15 cellular contexts compared by ENCODE assay signal in genomic region chr9:94948567-94949235, GRCh38.
A peak's percentile ranks its signal among the peaks of the same experiment; 100 is the strongest.
DNase-seq lines count a peak whose midpoint lies in the region; ATAC-seq and TF ChIP-seq lines count a peak whose summit lies in the region.
"Had no signal": no experiment of that assay in that cellular context is flagged by ENCODE, and none has a peak within 500 bp of the region (broad histone marks: within the 10 kb centered on the region; RNA-seq: fewer than 3 reads in every experiment).

No MANE protein-coding gene starts in this region.

- peaks cover 40% of the 10 kb centered on the region for H3F3A ChIP-seq in GM23248 (ENCODE audit: insufficient read depth)

- ATAC-seq in HG03108 (IDR thresholded peaks at IDR 0.05; ENCODE audit: unreplicated experiment) (no peak), body of pancreas (no peak)
- ATAC-seq: K562; left colon; naive thymus-derived CD4-positive, alpha-beta T cell; stimulated activated naive B cell treated with anti-CD40 and anti-IgM and Interleukin-4, amounts not matched to agents 10 μg/mL and 1 μg/mL and 100 μg/mL, for 72 hours had no signal

- no peak overlapping the region for H3K9ac ChIP-seq in GM23248
- H3K9ac ChIP-seq in iPS-20b (ENCODE audit: low read depth, low read length), result 0 out of 2 replicates have a peak overlapping the region, but pooled peaks have one; percentile 6

- H3K9me2 ChIP-seq in GM23248 (ENCODE audit: insufficient read depth), result no peaks in the 10 kb centered on the region

- peak; percentile 75 for DNase-seq in GM23248
- peak in 38 of 58 donors; percentile 5 to 80 (median 39) for DNase-seq in anterior cingulate cortex (lab: John Stamatoyannopoulos, UW)
- peak; percentile 69 for DNase-seq in renal cortical epithelial cell (ENCODE audit: low read depth)
- no peak for DNase-seq in vagina (ENCODE audit: extremely low spot score in 2 of 2)
- DNase-seq in HuH-7.5 (ENCODE audit: low spot score), result no peak
- DNase-seq in body of pancreas, result no peak
- DNase-seq: left colon; naive thymus-derived CD4-positive, alpha-beta T cell; NCI-H1105; sigmoid colon; stimulated activated naive B cell treated with anti-CD40 and anti-IgM and Interleukin-4, amounts not matched to agents 10 μg/mL and 1 μg/mL and 100 μg/mL, for 72 hours had no signal

- H3K36me3 ChIP-seq in GM23248 (ENCODE audit: low read depth), result no peaks in the 10 kb centered on the region
- H3K36me3 ChIP-seq in iPS-20b (ENCODE audit: insufficient read depth, low read depth, low read length), result no peaks in the 10 kb centered on the region
- H3K36me3 ChIP-seq in vagina, result no peaks in the 10 kb centered on the region
- H3K36me3 ChIP-seq in body of pancreas (replicated peaks in 1 of 2; ENCODE audit: insufficient read depth in 1 of 2, low read depth in 2 of 2), result no peaks in the 10 kb centered on the region
- H3K36me3 ChIP-seq: sigmoid colon had no signal

- TF ChIP-seq POLR2A in vagina (IDR thresholded peaks at IDR 0.05) (no peak), body of pancreas (IDR thresholded peaks at IDR 0.05) (no peak)

- TF ChIP-seq CTCF in vagina (IDR thresholded peaks at IDR 0.05) (no peak), body of pancreas (IDR thresholded peaks at IDR 0.05) (no peak)

- intact Hi-C loops in vagina (cut with DNase I), result no loop called here
- intact Hi-C loops in body of pancreas (cut with DNase I), result no loop called here

- H3K27me3 ChIP-seq in GM23248 (replicated peaks; ENCODE audit: insufficient read depth) (no peaks in the 10 kb centered on the region), iPS-20b (ENCODE audit: insufficient read depth, low read length) (no peaks in the 10 kb centered on the region), vagina (no peaks in the 10 kb centered on the region), body of pancreas (no peaks in the 10 kb centered on the region)
- H3K27me3 ChIP-seq: sigmoid colon, SJSA1 had no signal

- H3K27ac ChIP-seq in GM23248 (peak overlapping the region; percentile 27), iPS-20b (ENCODE audit: low read length) (no peak overlapping the region), vagina (no peak overlapping the region), body of pancreas (peak overlapping the region in 2 of 4 donors; percentile 77 to 81)
- H3K27ac ChIP-seq: SJSA1 had no signal

- no peak overlapping the region for H2AFZ ChIP-seq in GM23248

- H4K20me1 ChIP-seq in GM23248 (ENCODE audit: insufficient read depth), result no peaks in the 10 kb centered on the region

- WGBS in GM23248 (ENCODE audit: low coverage in 1 of 2, low lambda C conversion rate in 2 of 2, missing lambda C conversion rate in 2 of 2), 2 experiments, result 53 to 58% methylated on average over 5 of the region's 5 CpGs
- 88 to 96% methylated on average over 5 of the region's 5 CpGs for WGBS in body of pancreas, 2 donors

- no peak overlapping the region for H3K4me2 ChIP-seq in GM23248 (ENCODE audit: unreplicated experiment)

- in situ Hi-C loops in GM23248 (cut with MboI), result no loop called here

- H3K9me3 ChIP-seq in GM23248 (ENCODE audit: low read depth) (no peaks in the 10 kb centered on the region), iPS-20b (ENCODE audit: insufficient read depth, low read depth, low read length) (no peaks in the 10 kb centered on the region), vagina (no peaks in the 10 kb centered on the region), body of pancreas (no peaks in the 10 kb centered on the region)
- H3K9me3 ChIP-seq: sigmoid colon, SJSA1 had no signal

- H3K4me1 ChIP-seq in GM23248 (ENCODE audit: insufficient read depth), result peaks cover 57% of the 10 kb centered on the region
- peaks cover 36% of the 10 kb centered on the region for H3K4me1 ChIP-seq in iPS-20b (ENCODE audit: insufficient read depth, low read length)
- H3K4me1 ChIP-seq in vagina, result peaks cover 66% of the 10 kb centered on the region
- peaks cover 42% of the 10 kb centered on the region for H3K4me1 ChIP-seq in body of pancreas

- no peak overlapping the region for H3K4me3 ChIP-seq in GM23248
- no peak overlapping the region; the same call in 1 of the 2 replicates for H3K4me3 ChIP-seq in iPS-20b (ENCODE audit: low read length)
- no peak overlapping the region for H3K4me3 ChIP-seq in vagina
- no peak overlapping the region for H3K4me3 ChIP-seq in body of pancreas
- H3K4me3 ChIP-seq: K562, sigmoid colon, SJSA1 had no signal

- H3K79me2 ChIP-seq in GM23248 (ENCODE audit: insufficient read depth), result no peaks in the 10 kb centered on the region

Comparison
In these comparisons a context has a peak if more than half of its experiments do, and no peak if none do; other contexts are left out.
1. DNase-seq: peak in GM23248 (single experiment), anterior cingulate cortex (38 of 58) and renal cortical epithelial cell (single experiment); none in vagina (0 of 2), HuH-7.5 (single experiment) and body of pancreas (0 of 4).